In the genomic region with DNA sequence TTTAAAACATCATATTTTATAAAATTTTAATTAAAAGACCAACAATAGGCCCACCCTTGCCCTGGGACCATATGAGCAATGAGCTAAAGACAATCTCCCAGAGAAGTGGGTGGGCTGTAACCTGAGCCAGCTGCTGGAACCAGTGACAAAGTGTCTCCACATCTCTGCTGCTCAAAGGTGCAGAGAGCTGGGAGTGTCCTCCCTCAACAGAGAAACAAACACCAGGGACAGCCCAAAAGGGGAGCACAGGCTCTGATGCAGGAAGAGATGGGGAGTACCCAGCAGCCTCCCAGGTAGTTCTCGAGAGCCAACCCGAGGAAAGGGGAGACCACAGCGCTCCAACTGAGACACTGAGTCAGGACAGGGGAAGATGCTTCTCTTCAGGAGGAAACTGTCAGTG, we compare ENCODE assay signal across 1 cellular context.
TF ChIP-seq lines count a peak whose summit lies in the region.

No MANE protein-coding gene starts in this region.

TF ChIP-seq in IMR-90, 13 proteins besides CTCF, POLR2A, EP300 and RAD21:
- no peak for TF ChIP-seq RCOR1 (IDR thresholded peaks at IDR 0.05; ENCODE audit: insufficient replicate concordance, low read length)
- TF ChIP-seq CEBPB (IDR thresholded peaks at IDR 0.05; ENCODE audit: low read depth, low read length), result no peak
- TF ChIP-seq, protein P1, sequence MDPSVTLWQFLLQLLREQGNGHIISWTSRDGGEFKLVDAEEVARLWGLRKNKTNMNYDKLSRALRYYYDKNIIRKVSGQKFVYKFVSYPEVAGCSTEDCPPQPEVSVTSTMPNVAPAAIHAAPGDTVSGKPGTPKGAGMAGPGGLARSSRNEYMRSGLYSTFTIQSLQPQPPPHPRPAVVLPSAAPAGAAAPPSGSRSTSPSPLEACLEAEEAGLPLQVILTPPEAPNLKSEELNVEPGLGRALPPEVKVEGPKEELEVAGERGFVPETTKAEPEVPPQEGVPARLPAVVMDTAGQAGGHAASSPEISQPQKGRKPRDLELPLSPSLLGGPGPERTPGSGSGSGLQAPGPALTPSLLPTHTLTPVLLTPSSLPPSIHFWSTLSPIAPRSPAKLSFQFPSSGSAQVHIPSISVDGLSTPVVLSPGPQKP (IDR thresholded peaks at IDR 0.05; ENCODE audit: borderline replicate concordance, low read depth, low read length), result no peak
- TF ChIP-seq, protein P2, sequence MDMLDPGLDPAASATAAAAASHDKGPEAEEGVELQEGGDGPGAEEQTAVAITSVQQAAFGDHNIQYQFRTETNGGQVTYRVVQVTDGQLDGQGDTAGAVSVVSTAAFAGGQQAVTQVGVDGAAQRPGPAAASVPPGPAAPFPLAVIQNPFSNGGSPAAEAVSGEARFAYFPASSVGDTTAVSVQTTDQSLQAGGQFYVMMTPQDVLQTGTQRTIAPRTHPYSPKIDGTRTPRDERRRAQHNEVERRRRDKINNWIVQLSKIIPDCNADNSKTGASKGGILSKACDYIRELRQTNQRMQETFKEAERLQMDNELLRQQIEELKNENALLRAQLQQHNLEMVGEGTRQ (IDR thresholded peaks at IDR 0.05; ENCODE audit: low read depth, low read length), result no peak
- no peak for TF ChIP-seq SMC3 (IDR thresholded peaks at IDR 0.05; ENCODE audit: low read depth, low read length)
- TF ChIP-seq MAFK (IDR thresholded peaks at IDR 0.05; ENCODE audit: low read depth, low read length), result no peak
- TF ChIP-seq FOS (IDR thresholded peaks at IDR 0.05; ENCODE audit: low read depth, low read length), result no peak
- no peak for TF ChIP-seq RFX5 (IDR thresholded peaks at IDR 0.05; ENCODE audit: low read depth, low read length)
- TF ChIP-seq MAZ (IDR thresholded peaks at IDR 0.05; ENCODE audit: borderline replicate concordance, low read depth, low read length), result no peak
- TF ChIP-seq NFE2L2 (IDR thresholded peaks at IDR 0.05; ENCODE audit: low read depth, low read length), result no peak
- no peak for TF ChIP-seq MXI1 (IDR thresholded peaks at IDR 0.05; ENCODE audit: borderline replicate concordance, low read depth, low read length)
- no peak for TF ChIP-seq CHD1 (IDR thresholded peaks at IDR 0.05; ENCODE audit: low read depth, low read length)
- no peak for TF ChIP-seq BHLHE40 (IDR thresholded peaks at IDR 0.05; ENCODE audit: low read depth, low read length)
TF ChIP-seq in IMR-90: peak in this region for 0.
